10 cellular contexts compared by ENCODE assay signal in genomic region chr3:107068980-107069379, GRCh38.
DNase-seq lines count a peak whose midpoint lies in the region; ATAC-seq, FAIRE-seq and TF ChIP-seq lines count a peak whose summit lies in the region.
"Had no signal": no experiment of that assay in that cellular context is flagged by ENCODE, and none has a peak within 500 bp of the region (broad histone marks: within the 10 kb centered on the region; RNA-seq: fewer than 3 reads in every experiment).

No MANE protein-coding gene starts in this region.

- no peak for FAIRE-seq in kidney (lab: Jason Lieb, UNC)
- FAIRE-seq: pancreas had no signal

- H2BK12ac ChIP-seq in mesenchymal stem cell (ENCODE audit: low read length in 2 of 2), result no peak overlapping the region

- H2BK15ac ChIP-seq in mesenchymal stem cell (ENCODE audit: low read depth, poor library complexity, severe bottlenecking), result no peak overlapping the region

- H3K23ac ChIP-seq in mesenchymal stem cell (ENCODE audit: low read length in 2 of 2), result no peak overlapping the region

- H3K27ac ChIP-seq in mesenchymal stem cell (ENCODE audit: low read length, poor library complexity, severe bottlenecking) (peak overlapping the region; percentile 3), kidney (ENCODE audit: low read depth in 2 of 2, low read length in 2 of 2) (no peak overlapping the region)
- H3K27ac ChIP-seq: pancreas had no signal

- H2AFZ ChIP-seq in mesenchymal stem cell (ENCODE audit: low read depth, low read length), result no peak overlapping the region

- intact Hi-C loops in kidney (cut with DNase I), result no loop called here

- no peak overlapping the region for H4K8ac ChIP-seq in mesenchymal stem cell (ENCODE audit: low read length)

- peak overlapping the region in 3 of 5 experiments; percentile 13 to 62 (median 42) for H3K27ac Mint-ChIP-seq in brain
- H3K27ac Mint-ChIP-seq in naive thymus-derived CD8-positive, alpha-beta T cell, result no peak overlapping the region

- no peak overlapping the region for H3K4ac ChIP-seq in mesenchymal stem cell (ENCODE audit: low read depth in 1 of 2, low read length in 2 of 2)

- WGBS in mesenchymal stem cell, result 17% methylated on average over 4 of the region's 4 CpGs

- peak overlapping the region; percentile 22 for H3K4me2 ChIP-seq in mesenchymal stem cell (ENCODE audit: low read length, poor library complexity, severe bottlenecking)

- H3K4me3 Mint-ChIP-seq in brain, result no peak overlapping the region
- no peak overlapping the region for H3K4me3 Mint-ChIP-seq in naive thymus-derived CD8-positive, alpha-beta T cell

- H3K18ac ChIP-seq in mesenchymal stem cell (ENCODE audit: low read depth in 1 of 2, low read length in 2 of 2), result peak overlapping the region in 1 of 2 experiments; percentile 27

- H2BK5ac ChIP-seq in mesenchymal stem cell (ENCODE audit: low read depth, low read length, poor library complexity, severe bottlenecking), result no peak overlapping the region

- no peak overlapping the region for H4K91ac ChIP-seq in mesenchymal stem cell (ENCODE audit: low read length)

- H3K9ac ChIP-seq in mesenchymal stem cell (ENCODE audit: low read length), result peak overlapping the region; percentile 66
- H3K9ac ChIP-seq in kidney (ENCODE audit: low read length in 2 of 2), result no peak overlapping the region

- H3K27me3 ChIP-seq in mesenchymal stem cell (ENCODE audit: control insufficient read depth in 1 of 2, insufficient read depth in 1 of 2, low read length in 2 of 2), result no peaks in the 10 kb centered on the region
- H3K27me3 ChIP-seq: pancreas had no signal

- H3K27me3 Mint-ChIP-seq in brain, result no peaks in the 10 kb centered on the region
- peaks cover 0 to 7% (median 0%) of the 10 kb centered on the region in 5 donors for H3K27me3 Mint-ChIP-seq in naive thymus-derived CD8-positive, alpha-beta T cell

- no peaks in the 10 kb centered on the region for H3K36me3 Mint-ChIP-seq in brain
- no peaks in the 10 kb centered on the region for H3K36me3 Mint-ChIP-seq in naive thymus-derived CD8-positive, alpha-beta T cell

- H3K4me1 ChIP-seq in mesenchymal stem cell (ENCODE audit: control insufficient read depth, insufficient read depth, low read depth, low read length) (no peaks in the 10 kb centered on the region), kidney (ENCODE audit: control insufficient read depth in 1 of 2, insufficient read depth in 1 of 2, low read depth in 1 of 2, low read length in 2 of 2) (no peaks in the 10 kb centered on the region)
- H3K4me1 ChIP-seq: pancreas had no signal

- H2AK5ac ChIP-seq in mesenchymal stem cell (ENCODE audit: low read length, severe bottlenecking), result no peak overlapping the region

- H3K9me3 Mint-ChIP-seq in brain, result no peaks in the 10 kb centered on the region
- H3K9me3 Mint-ChIP-seq in naive thymus-derived CD8-positive, alpha-beta T cell, result no peaks in the 10 kb centered on the region

- no peaks in the 10 kb centered on the region for H3K9me3 ChIP-seq in mesenchymal stem cell (ENCODE audit: control insufficient read depth, low read length)
- H3K9me3 ChIP-seq in kidney (ENCODE audit: control insufficient read depth in 1 of 2, low read length in 2 of 2), result no peaks in the 10 kb centered on the region
- H3K9me3 ChIP-seq: pancreas had no signal

- TF ChIP-seq CTCF in brain (conservative IDR thresholded peaks at IDR 0.05), result no peak
- TF ChIP-seq CTCF in kidney (IDR thresholded peaks at IDR 0.05; ENCODE audit: borderline replicate concordance, extremely low read depth, insufficient read depth), result no peak

- H3K14ac ChIP-seq in mesenchymal stem cell (ENCODE audit: low read length in 2 of 2), result no peak overlapping the region

- POLR2A ChIA-PET in naive thymus-derived CD8-positive, alpha-beta T cell (lab: Charles Lee), result no interaction called here

- DNase-seq in AG08396 (ENCODE audit: low spot score), result peak; percentile 4
- peak; percentile 50 for DNase-seq in mesenchymal stem cell
- DNase-seq in kidney, result no peak
- no peak for DNase-seq in naive thymus-derived CD8-positive, alpha-beta T cell
- DNase-seq in ureter (ENCODE audit: low spot score), result no peak
- DNase-seq in iPS-NIHi11 (ENCODE audit: low spot score), result no peak
- DNase-seq: Calu3, pancreas had no signal

- H2BK120ac ChIP-seq in mesenchymal stem cell (ENCODE audit: low read depth, low read length), result no peak overlapping the region

- H3K36me3 ChIP-seq in mesenchymal stem cell (ENCODE audit: control insufficient read depth in 1 of 2, insufficient read depth in 2 of 2, low read depth in 1 of 2, low read length in 2 of 2) (no peaks in the 10 kb centered on the region), kidney (ENCODE audit: control insufficient read depth in 1 of 2, insufficient read depth in 2 of 2, low read length in 2 of 2) (no peaks in the 10 kb centered on the region)
- H3K36me3 ChIP-seq: pancreas had no signal

- peaks cover 27% of the 10 kb centered on the region for H3K4me1 Mint-ChIP-seq in brain
- peaks cover 6 to 12% (median 9%) of the 10 kb centered on the region in 4 donors for H3K4me1 Mint-ChIP-seq in naive thymus-derived CD8-positive, alpha-beta T cell

- no peaks in the 10 kb centered on the region for H3K79me1 ChIP-seq in mesenchymal stem cell (replicated peaks; ENCODE audit: low read length, poor library complexity, severe bottlenecking)

- no peak overlapping the region for H3K4me3 ChIP-seq in mesenchymal stem cell (ENCODE audit: insufficient read depth in 1 of 2, low read depth in 1 of 2, low read length in 2 of 2)
- H3K4me3 ChIP-seq in kidney (ENCODE audit: low read length in 2 of 2), result no peak overlapping the region
- H3K4me3 ChIP-seq: pancreas had no signal

- ATAC-seq in HG02885 (IDR thresholded peaks at IDR 0.05; ENCODE audit: poor library complexity, unreplicated experiment), result peak; percentile 36
- ATAC-seq in naive thymus-derived CD8-positive, alpha-beta T cell, result no peak
- ATAC-seq: pancreas had no signal

Comparison
In these comparisons a context has a peak if more than half of its experiments do, and no peak if none do; other contexts are left out.
1. DNase-seq: peak in AG08396 (single experiment) and mesenchymal stem cell (single experiment); none in kidney (single experiment), naive thymus-derived CD8-positive, alpha-beta T cell (0 of 10), ureter (single experiment) and iPS-NIHi11 (single experiment).
2. H3K27ac Mint-ChIP-seq: peak in brain (3 of 5); none in naive thymus-derived CD8-positive, alpha-beta T cell (0 of 10).